1 cellular context compared by ENCODE assay signal in the genomic region with DNA sequence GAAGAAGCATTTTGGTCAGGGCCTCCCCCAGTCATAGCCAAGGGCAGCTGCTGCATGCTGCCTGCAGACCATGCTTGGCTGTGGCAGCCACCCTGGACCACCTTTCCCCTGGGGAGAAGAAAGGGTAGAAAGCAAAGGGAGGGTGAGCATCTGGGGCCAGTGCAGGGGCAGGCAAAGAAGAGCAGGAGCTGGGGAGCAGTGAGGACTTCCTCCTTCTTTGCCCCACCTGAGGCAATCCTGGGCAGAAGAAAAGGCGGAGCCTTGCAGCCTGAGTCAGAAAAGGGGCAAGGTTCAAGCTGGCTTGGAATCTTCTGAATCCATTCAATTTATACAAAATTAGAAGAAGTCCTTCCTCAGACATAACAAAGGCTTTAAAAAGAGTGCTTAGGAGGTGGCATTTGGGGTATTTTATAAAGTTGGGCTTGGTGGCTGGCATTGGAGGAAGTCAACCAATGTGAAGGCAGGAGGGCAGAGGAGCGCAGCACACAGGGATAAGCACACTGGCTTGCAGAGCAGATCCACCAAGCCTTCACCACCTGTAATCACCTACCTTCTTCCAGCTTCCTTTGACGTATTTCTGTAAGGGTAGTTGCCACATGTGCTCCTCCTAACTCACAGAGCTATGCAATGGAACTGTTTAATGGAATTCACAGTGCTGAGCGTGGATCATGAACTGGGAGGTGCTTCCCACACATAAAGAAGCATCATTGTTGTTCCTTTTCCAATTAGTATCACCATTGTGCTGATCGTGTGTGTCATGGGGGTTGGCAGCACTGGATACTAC.
TF ChIP-seq lines count a peak whose summit lies in the region.

No MANE protein-coding gene starts in this region.

TF ChIP-seq in GM23338, 12 proteins besides CTCF, POLR2A, EP300 and RAD21 (continued from another document):
- TF ChIP-seq, protein P1, sequence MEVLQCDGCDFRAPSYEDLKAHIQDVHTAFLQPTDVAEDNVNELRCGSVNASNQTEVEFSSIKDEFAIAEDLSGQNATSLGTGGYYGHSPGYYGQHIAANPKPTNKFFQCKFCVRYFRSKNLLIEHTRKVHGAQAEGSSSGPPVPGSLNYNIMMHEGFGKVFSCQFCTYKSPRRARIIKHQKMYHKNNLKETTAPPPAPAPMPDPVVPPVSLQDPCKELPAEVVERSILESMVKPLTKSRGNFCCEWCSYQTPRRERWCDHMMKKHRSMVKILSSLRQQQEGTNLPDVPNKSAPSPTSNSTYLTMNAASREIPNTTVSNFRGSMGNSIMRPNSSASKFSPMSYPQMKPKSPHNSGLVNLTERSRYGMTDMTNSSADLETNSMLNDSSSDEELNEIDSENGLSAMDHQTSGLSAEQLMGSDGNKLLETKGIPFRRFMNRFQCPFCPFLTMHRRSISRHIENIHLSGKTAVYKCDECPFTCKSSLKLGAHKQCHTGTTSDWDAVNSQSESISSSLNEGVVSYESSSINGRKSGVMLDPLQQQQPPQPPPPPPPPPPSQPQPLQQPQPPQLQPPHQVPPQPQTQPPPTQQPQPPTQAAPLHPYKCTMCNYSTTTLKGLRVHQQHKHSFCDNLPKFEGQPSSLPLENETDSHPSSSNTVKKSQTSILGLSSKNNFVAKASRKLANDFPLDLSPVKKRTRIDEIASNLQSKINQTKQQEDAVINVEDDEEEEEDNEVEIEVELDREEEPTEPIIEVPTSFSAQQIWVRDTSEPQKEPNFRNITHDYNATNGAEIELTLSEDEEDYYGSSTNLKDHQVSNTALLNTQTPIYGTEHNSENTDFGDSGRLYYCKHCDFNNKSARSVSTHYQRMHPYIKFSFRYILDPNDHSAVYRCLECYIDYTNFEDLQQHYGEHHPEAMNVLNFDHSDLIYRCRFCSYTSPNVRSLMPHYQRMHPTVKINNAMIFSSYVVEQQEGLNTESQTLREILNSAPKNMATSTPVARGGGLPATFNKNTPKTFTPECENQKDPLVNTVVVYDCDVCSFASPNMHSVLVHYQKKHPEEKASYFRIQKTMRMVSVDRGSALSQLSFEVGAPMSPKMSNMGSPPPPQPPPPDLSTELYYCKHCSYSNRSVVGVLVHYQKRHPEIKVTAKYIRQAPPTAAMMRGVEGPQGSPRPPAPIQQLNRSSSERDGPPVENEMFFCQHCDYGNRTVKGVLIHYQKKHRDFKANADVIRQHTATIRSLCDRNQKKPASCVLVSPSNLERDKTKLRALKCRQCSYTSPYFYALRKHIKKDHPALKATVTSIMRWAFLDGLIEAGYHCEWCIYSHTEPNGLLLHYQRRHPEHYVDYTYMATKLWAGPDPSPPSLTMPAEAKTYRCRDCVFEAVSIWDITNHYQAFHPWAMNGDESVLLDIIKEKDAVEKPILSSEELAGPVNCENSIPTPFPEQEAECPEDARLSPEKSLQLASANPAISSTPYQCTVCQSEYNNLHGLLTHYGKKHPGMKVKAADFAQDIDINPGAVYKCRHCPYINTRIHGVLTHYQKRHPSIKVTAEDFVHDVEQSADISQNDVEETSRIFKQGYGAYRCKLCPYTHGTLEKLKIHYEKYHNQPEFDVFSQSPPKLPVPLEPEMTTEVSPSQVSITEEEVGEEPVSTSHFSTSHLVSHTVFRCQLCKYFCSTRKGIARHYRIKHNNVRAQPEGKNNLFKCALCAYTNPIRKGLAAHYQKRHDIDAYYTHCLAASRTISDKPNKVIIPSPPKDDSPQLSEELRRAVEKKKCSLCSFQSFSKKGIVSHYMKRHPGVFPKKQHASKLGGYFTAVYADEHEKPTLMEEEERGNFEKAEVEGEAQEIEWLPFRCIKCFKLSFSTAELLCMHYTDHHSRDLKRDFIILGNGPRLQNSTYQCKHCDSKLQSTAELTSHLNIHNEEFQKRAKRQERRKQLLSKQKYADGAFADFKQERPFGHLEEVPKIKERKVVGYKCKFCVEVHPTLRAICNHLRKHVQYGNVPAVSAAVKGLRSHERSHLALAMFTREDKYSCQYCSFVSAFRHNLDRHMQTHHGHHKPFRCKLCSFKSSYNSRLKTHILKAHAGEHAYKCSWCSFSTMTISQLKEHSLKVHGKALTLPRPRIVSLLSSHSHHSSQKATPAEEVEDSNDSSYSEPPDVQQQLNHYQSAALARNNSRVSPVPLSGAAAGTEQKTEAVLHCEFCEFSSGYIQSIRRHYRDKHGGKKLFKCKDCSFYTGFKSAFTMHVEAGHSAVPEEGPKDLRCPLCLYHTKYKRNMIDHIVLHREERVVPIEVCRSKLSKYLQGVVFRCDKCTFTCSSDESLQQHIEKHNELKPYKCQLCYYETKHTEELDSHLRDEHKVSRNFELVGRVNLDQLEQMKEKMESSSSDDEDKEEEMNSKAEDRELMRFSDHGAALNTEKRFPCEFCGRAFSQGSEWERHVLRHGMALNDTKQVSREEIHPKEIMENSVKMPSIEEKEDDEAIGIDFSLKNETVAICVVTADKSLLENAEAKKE (CRISPR knock-in tag; IDR thresholded peaks at IDR 0.05), result no peak
- no peak for TF ChIP-seq CREB1 (CRISPR knock-in tag; IDR thresholded peaks at IDR 0.05; ENCODE audit: low read depth)
